19 cellular contexts compared by ENCODE assay signal in the genomic region with DNA sequence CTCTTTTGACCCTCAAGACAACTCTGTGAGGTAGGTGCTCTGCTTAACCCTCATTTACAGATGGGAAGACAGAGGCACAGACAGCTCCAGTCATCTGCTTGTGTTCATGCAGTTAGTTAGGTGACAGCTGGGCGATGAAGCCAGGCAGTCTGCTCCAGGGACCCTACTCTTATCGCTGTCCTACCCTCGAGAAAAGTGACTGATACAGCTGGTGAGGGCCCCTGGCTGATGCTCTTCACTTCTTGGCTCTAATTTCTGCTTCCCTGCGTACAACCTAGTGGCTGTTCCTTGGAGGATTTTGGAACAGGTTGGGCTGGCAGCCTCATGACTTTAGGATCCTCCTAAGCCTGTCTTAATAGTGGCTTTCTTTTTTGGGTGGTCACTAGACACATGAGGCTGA. TPM values are rescaled to one million over a fixed set of nuclear protein-coding genes. Genes with fewer than 3 reads are reported as not detected.
"Had no signal": no experiment of that assay in that cellular context is flagged by ENCODE, and none has a peak within 500 bp of the region (broad histone marks: within the 10 kb centered on the region; RNA-seq: fewer than 3 reads in every experiment).

No MANE protein-coding gene starts in this region.

- H3K27ac Mint-ChIP-seq: activated CD4-positive, alpha-beta memory T cell treated with anti-CD3 and anti-CD28 coated beads for 36 hours; activated CD4-positive, alpha-beta T cell treated with anti-CD3 and anti-CD28 coated beads for 36 hours; activated naive CD8-positive, alpha-beta T cell; nephron; WTC11 had no signal

- H3K9me3 ChIP-seq: thyroid gland had no signal

- H3K4me3 Mint-ChIP-seq: activated CD4-positive, alpha-beta memory T cell treated with anti-CD3 and anti-CD28 coated beads for 36 hours; activated CD4-positive, alpha-beta T cell treated with anti-CD3 and anti-CD28 coated beads for 36 hours; activated naive CD8-positive, alpha-beta T cell; nephron; WTC11 had no signal

- H3K9me3 Mint-ChIP-seq: activated CD4-positive, alpha-beta memory T cell treated with anti-CD3 and anti-CD28 coated beads for 36 hours; nephron; WTC11 had no signal

- H3K4me3 ChIP-seq: thyroid gland had no signal

- H3K27ac ChIP-seq: thyroid gland had no signal

- H3K36me3 ChIP-seq: thyroid gland had no signal

- H3K27me3 ChIP-seq: thyroid gland had no signal

- DNase-seq: activated CD4-positive, alpha-beta memory T cell treated with anti-CD3 and anti-CD28 coated beads for 36 hours; activated CD4-positive, alpha-beta T cell treated with anti-CD3 and anti-CD28 coated beads for 36 hours; activated T-cell treated with anti-CD3 and anti-CD28 coated beads for 4 hours; effector memory CD4-positive, alpha-beta T cell; hippocampal formation; midbrain; occipital lobe; posterior cingulate gyrus; stimulated activated CD4-positive, alpha-beta T cell treated with anti-CD3 and anti-CD28 coated beads, Interleukin-12 subunit alpha, Interleukin-12 subunit beta, amount 100 ng/mL, for 4 hours; stimulated activated CD4-positive, alpha-beta T cell treated with anti-CD3 and anti-CD28 coated beads, Interleukin-1b, Interleukin-23, amount 100 ng/mL, for 48 hours; stimulated activated CD8-positive, alpha-beta memory T cell treated with anti-CD3 and anti-CD28 coated beads, Interleukin-4, amount 100 ng/mL, for 48 hours; stimulated activated naive CD4-positive, alpha-beta T cell treated with Interleukin-2 at 50 U/mL for 16 hours; thyroid gland had no signal

- H3K4me1 ChIP-seq: thyroid gland had no signal

- H3K4me1 Mint-ChIP-seq: activated CD4-positive, alpha-beta T cell treated with anti-CD3 and anti-CD28 coated beads for 36 hours; nephron had no signal

- H3K36me3 Mint-ChIP-seq: activated CD4-positive, alpha-beta memory T cell treated with anti-CD3 and anti-CD28 coated beads for 36 hours; activated naive CD8-positive, alpha-beta T cell; WTC11 had no signal

- FAIRE-seq: bronchial epithelial cell, islet of Langerhans had no signal

RNA-seq across cellular contexts. Expression of a gene that starts 12.9 kb away (rescaled TPM):
- total RNA-seq: subcutaneous adipose tissue had no signal
